In the genomic region with DNA sequence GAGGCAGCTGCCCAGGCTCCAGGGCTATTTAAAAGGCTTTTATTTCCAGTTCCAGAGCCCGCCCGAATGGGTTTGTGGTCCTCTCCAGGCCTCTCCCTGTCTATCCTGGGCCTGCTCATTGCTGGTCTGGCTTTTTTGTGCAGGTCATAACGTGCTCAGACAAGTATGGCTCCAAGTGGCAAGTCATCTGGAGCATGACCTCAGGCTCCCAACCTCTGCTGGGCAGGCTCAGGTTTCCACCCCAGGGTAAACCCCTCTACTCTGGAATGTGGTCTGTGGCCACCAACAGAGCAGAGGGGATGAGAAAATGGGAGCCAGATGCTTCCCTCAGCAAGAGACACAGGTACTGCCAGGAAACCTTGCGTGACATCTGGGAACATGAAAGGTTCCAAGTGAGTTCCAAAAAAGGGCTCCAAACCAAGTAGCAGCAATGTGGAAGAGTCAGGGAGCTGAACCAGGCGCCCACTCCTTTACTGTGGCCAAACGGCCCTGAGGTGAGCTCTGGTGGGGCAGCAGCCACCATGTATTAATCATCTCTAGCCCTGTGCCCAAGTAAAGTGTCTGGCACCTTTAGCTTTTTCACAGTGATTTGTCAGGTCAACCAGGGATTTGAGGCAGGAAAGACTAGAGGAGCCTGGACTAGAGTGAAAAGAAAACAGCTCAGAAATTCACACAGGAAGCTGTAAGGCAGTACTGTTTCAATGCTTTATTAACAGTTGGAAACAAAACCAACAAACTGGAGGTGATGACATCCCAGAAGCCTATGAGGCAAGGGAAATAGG, we compare ENCODE assay signal across 8 cellular contexts. TPM values are rescaled to one million over a fixed set of nuclear protein-coding genes. Genes with fewer than 3 reads are reported as not detected.
DNase-seq lines count a peak whose midpoint lies in the region; TF ChIP-seq lines count a peak whose summit lies in the region.

No MANE protein-coding gene starts in this region.

- H3K27ac ChIP-seq in SU-DHL-6 (ENCODE audit: low read depth, low read length) (peak overlapping the region; percentile 99), skeletal muscle tissue (ENCODE audit: low read depth, low read length) (peak overlapping the region; percentile 96)

- no peaks in the 10 kb centered on the region for H3K9me3 ChIP-seq in SU-DHL-6 (ENCODE audit: insufficient read depth, low read length)
- no peaks in the 10 kb centered on the region for H3K9me3 ChIP-seq in skeletal muscle tissue (ENCODE audit: control insufficient read depth in 3 of 3, low read length in 3 of 3)

- peaks cover 17% of the 10 kb centered on the region for H3K27me3 Mint-ChIP-seq in HFFc6 (ENCODE audit: insufficient read depth)

- H3K9ac ChIP-seq in SU-DHL-6 (ENCODE audit: low read length) (peak overlapping the region; percentile 84), skeletal muscle tissue (ENCODE audit: low read depth in 1 of 3, low read length in 3 of 3) (peak overlapping the region; percentile 28 to 90 (median 63))

- peak overlapping the region; percentile 85 for H3K4me3 Mint-ChIP-seq in HFFc6

- H3K79me2 ChIP-seq in SU-DHL-6 (ENCODE audit: insufficient read depth, low read length), result no peaks in the 10 kb centered on the region; the same call in 1 of the 2 replicates

- peak overlapping the region; percentile 87 for H3K4me2 ChIP-seq in SU-DHL-6 (ENCODE audit: low read depth, low read length, poor library complexity, severe bottlenecking)

- peaks cover 89% of the 10 kb centered on the region for H3F3A ChIP-seq in SU-DHL-6 (ENCODE audit: insufficient read depth)

- peak overlapping the region; percentile 9 for H3K4me3 ChIP-seq in SU-DHL-6 (ENCODE audit: insufficient read depth, low read length, poor library complexity, severe bottlenecking)
- peak overlapping the region; percentile 73 to 91 (median 79) for H3K4me3 ChIP-seq in skeletal muscle tissue (ENCODE audit: low read length in 3 of 3)

- H3K27me3 ChIP-seq in SU-DHL-6 (ENCODE audit: low read length), result no peaks in the 10 kb centered on the region
- H3K27me3 ChIP-seq in skeletal muscle tissue (ENCODE audit: control insufficient read depth in 3 of 3, insufficient read depth in 3 of 3, low read length in 3 of 3), result no peaks in the 10 kb centered on the region

- H3K36me3 ChIP-seq in SU-DHL-6 (ENCODE audit: low read length), result no peaks in the 10 kb centered on the region; the same call in 1 of the 2 replicates
- H3K36me3 ChIP-seq in skeletal muscle tissue (ENCODE audit: control insufficient read depth in 3 of 3, insufficient read depth in 3 of 3, low read length in 3 of 3), result peaks cover 26 to 35% (median 27%) of the 10 kb centered on the region in 3 donors

- DNase-seq in GM04503 (ENCODE audit: low read depth) (peak; percentile 68), HFFc6 (peak; percentile 41), glomerular visceral epithelial cell (ENCODE audit: extremely low spot score) (peak; percentile 95), SKM-1 (lab: John Stamatoyannopoulos, UW; ENCODE audit: unreplicated experiment) (no peak), COLO829 (ENCODE audit: low spot score) (no peak)
- no peak for DNase-seq in stimulated activated CD4-positive, alpha-beta T cell treated with anti-CD3 and anti-CD28 coated beads, Interleukin-4, amount 100 ng/mL, for 4 hours

- peaks cover 91% of the 10 kb centered on the region for H3K4me1 Mint-ChIP-seq in HFFc6 (ENCODE audit: low read depth)

- H2AFZ ChIP-seq in SU-DHL-6 (ENCODE audit: low read depth, low read length, severe bottlenecking), result no peak overlapping the region

- peak overlapping the region; percentile 96 for H3K27ac Mint-ChIP-seq in HFFc6

- no peaks in the 10 kb centered on the region for H3K9me3 Mint-ChIP-seq in HFFc6

- no peaks in the 10 kb centered on the region for H3K9me2 ChIP-seq in SU-DHL-6 (replicated peaks; ENCODE audit: insufficient read depth, low read length)

- peaks cover 76 to 79% (median 78%) of the 10 kb centered on the region in 3 donors for H3K4me1 ChIP-seq in skeletal muscle tissue (ENCODE audit: control insufficient read depth in 3 of 3, insufficient read depth in 3 of 3, low read length in 3 of 3)

- peaks cover 49% of the 10 kb centered on the region for H3K36me3 Mint-ChIP-seq in HFFc6 (ENCODE audit: low read depth)

- no peaks in the 10 kb centered on the region for H4K20me1 ChIP-seq in SU-DHL-6 (ENCODE audit: low read depth, low read length)

- no peak for TF ChIP-seq CTCF in HFFc6 (IDR thresholded peaks at IDR 0.05)
- TF ChIP-seq CTCF in SU-DHL-6 (IDR thresholded peaks at IDR 0.05; ENCODE audit: insufficient read depth, low read length, poor library complexity, severe bottlenecking), result no peak

RNA-seq across cellular contexts. Expression of gene PCDHGC5, which starts 25.6 kb away (rescaled TPM):
- 1 to 10 TPM; 2.3 to 5.7 (median 2.7) TPM for total RNA-seq in HFFc6 (2021; fragmentation: NEBNext Ultra II Directional; extraction: Animal tissue kit (Norgen Biotek cat#: 25700))
- 2.1 TPM for total RNA-seq in skeletal muscle tissue

RNA-seq across cellular contexts. Expression of gene PCDHGC4, which starts 29.7 kb away (rescaled TPM):
- 1 to 10 TPM in 1 of 6 experiments, under 1 TPM in 5; 0.34 to 1.4 (median 0.62) TPM for total RNA-seq in HFFc6 (2021; fragmentation: NEBNext Ultra II Directional; extraction: Animal tissue kit (Norgen Biotek cat#: 25700))
- total RNA-seq in skeletal muscle tissue, result 3.7 TPM

RNA-seq across cellular contexts. Expression of gene PCDHGC3, which starts 38.8 kb away (rescaled TPM):
- 100 to 1,000 TPM; 126 to 150 (median 132) TPM for total RNA-seq in HFFc6 (2021; fragmentation: NEBNext Ultra II Directional; extraction: Animal tissue kit (Norgen Biotek cat#: 25700))
- 38.1 TPM for total RNA-seq in skeletal muscle tissue

Comparison
In these comparisons a context has a peak if more than half of its experiments do, and no peak if none do; other contexts are left out.
1. DNase-seq: peak in GM04503 (single experiment), HFFc6 (single experiment) and glomerular visceral epithelial cell (single experiment); none in SKM-1 (single experiment), COLO829 (single experiment) and stimulated activated CD4-positive, alpha-beta T cell treated with anti-CD3 and anti-CD28 coated beads, Interleukin-4, amount 100 ng/mL, for 4 hours (0 of 2).